2 cellular contexts compared by ENCODE assay signal in the genomic region with DNA sequence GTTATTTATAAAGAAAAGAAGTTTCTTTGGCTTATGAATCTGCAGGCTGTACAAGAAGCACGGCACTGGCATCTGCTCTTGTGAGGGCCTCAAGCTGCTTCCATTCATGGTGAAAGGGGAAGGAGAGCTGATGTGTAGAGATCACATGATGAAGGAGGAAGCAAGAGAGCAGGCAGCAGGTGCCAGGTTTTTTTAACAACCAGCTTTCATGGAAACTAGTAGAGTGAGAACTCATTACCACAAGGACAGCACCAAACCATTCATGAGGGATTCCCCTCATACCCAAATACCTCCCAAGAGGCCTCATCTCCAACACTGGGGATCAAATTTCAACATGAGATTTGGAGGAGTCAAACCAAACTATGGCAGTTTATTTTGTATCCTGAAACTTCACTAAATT.
TF ChIP-seq lines count a peak whose summit lies in the region.

No MANE protein-coding gene starts in this region.

TF ChIP-seq in WTC11, 78 proteins besides CTCF, POLR2A, EP300 and RAD21:
- TF ChIP-seq SOX15 (CRISPR knock-in tag; IDR thresholded peaks at IDR 0.05): no peak
- TF ChIP-seq, protein P1, sequence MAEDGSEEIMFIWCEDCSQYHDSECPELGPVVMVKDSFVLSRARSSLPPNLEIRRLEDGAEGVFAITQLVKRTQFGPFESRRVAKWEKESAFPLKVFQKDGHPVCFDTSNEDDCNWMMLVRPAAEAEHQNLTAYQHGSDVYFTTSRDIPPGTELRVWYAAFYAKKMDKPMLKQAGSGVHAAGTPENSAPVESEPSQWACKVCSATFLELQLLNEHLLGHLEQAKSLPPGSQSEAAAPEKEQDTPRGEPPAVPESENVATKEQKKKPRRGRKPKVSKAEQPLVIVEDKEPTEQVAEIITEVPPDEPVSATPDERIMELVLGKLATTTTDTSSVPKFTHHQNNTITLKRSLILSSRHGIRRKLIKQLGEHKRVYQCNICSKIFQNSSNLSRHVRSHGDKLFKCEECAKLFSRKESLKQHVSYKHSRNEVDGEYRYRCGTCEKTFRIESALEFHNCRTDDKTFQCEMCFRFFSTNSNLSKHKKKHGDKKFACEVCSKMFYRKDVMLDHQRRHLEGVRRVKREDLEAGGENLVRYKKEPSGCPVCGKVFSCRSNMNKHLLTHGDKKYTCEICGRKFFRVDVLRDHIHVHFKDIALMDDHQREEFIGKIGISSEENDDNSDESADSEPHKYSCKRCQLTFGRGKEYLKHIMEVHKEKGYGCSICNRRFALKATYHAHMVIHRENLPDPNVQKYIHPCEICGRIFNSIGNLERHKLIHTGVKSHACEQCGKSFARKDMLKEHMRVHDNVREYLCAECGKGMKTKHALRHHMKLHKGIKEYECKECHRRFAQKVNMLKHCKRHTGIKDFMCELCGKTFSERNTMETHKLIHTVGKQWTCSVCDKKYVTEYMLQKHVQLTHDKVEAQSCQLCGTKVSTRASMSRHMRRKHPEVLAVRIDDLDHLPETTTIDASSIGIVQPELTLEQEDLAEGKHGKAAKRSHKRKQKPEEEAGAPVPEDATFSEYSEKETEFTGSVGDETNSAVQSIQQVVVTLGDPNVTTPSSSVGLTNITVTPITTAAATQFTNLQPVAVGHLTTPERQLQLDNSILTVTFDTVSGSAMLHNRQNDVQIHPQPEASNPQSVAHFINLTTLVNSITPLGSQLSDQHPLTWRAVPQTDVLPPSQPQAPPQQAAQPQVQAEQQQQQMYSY (CRISPR knock-in tag; IDR thresholded peaks at IDR 0.05): peak; percentile 36; the same call in 1 of the 2 replicates
- TF ChIP-seq SMAD3 (CRISPR knock-in tag; IDR thresholded peaks at IDR 0.05; ENCODE audit: borderline replicate concordance): no peak

TF ChIP-seq in HepG2, 621 proteins besides CTCF, POLR2A, EP300 and RAD21:
- TF ChIP-seq ARNTL (CRISPR knock-in tag; IDR thresholded peaks at IDR 0.05) (no peak), ZNF230 (CRISPR knock-in tag; IDR thresholded peaks at IDR 0.05) (no peak)
- TF ChIP-seq, protein P2, sequence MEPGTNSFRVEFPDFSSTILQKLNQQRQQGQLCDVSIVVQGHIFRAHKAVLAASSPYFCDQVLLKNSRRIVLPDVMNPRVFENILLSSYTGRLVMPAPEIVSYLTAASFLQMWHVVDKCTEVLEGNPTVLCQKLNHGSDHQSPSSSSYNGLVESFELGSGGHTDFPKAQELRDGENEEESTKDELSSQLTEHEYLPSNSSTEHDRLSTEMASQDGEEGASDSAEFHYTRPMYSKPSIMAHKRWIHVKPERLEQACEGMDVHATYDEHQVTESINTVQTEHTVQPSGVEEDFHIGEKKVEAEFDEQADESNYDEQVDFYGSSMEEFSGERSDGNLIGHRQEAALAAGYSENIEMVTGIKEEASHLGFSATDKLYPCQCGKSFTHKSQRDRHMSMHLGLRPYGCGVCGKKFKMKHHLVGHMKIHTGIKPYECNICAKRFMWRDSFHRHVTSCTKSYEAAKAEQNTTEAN (CRISPR knock-in tag; conservative IDR thresholded peaks at IDR 0.05): no peak
